Comparison of ENCODE assay signal across 27 cellular contexts in the genomic region with DNA sequence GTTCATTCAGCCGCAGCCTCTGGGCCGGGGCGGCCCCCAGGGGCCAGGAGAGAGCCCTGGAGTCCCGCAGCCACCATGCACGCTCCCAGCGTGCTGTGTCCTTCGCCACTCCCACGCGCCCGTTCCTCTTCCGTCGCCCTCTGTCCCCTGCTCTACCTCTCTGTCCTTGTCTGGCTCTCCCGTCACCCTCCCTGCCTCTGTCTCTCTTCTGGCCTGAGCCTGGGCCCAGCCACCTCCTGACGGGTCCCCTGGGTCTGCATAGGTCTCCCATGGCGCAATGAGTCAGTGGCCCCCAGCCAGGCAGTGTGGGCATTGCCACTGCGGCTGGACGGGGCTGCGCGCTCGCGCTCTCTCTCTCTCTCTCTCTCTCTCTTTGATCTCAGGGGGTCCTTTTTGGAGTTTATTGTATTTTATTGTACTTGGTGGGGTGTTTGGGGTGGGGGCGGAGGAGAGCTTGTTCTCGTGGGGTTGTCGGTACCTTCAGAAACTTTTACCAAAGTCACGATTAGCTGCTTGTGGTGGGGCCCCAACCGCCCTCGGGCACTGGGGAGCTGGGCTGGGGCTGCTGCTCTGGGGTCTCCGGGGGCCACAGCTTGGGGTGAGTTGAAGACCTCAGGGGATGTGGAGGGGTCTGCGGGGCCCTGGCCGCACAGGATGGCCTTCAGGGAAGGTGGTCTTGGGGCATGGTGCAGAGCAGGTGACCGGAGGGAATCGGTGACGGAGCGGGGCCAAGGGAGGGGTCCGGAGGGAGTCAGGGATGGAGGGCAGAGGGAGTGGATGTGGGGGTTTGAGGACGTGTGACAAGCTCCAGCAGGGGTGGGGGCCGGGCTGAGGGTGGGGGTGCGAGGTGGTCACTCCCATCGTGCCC. TPM values are rescaled to one million over a fixed set of nuclear protein-coding genes. Genes with fewer than 3 reads are reported as not detected.
"Had no signal": no experiment of that assay in that cellular context is flagged by ENCODE, and none has a peak within 500 bp of the region (broad histone marks: within the 10 kb centered on the region; RNA-seq: fewer than 3 reads in every experiment).

No MANE protein-coding gene starts in this region.

- H3K4me3 Mint-ChIP-seq: activated CD4-positive, alpha-beta T cell treated with anti-CD3 and anti-CD28 coated beads, Interleukin-2, amount 10 ng/mL, durations not matched to agents 7 days and 5 days; activated naive CD4-positive, alpha-beta T cell treated with anti-CD3 and anti-CD28 coated beads, Interleukin-2, amount 50 U/mL, for 24 hours; dendritic cell treated with granulocyte-macrophage colony-stimulating factor and Interleukin-4, amounts not matched to agents 40 ng/mL and 50 ng/mL, for 4 days; immature natural killer cell; naive B cell; stimulated activated naive CD8-positive, alpha-beta T cell treated with anti-CD3 and anti-CD28 coated beads, Interleukin-15, amount 100 ng/mL, for 72 hours had no signal

- H3K27ac ChIP-seq: ascending aorta, esophagus muscularis mucosa, gastroesophageal sphincter, heart right ventricle, skin epidermis, suprapubic skin, transverse colon had no signal

- H3K9me3 Mint-ChIP-seq: activated CD4-positive, alpha-beta T cell treated with anti-CD3 and anti-CD28 coated beads, Interleukin-2, amount 10 ng/mL, durations not matched to agents 7 days and 5 days; activated naive CD4-positive, alpha-beta T cell treated with anti-CD3 and anti-CD28 coated beads, Interleukin-2, amount 50 U/mL, for 24 hours; dendritic cell treated with granulocyte-macrophage colony-stimulating factor and Interleukin-4, amounts not matched to agents 40 ng/mL and 50 ng/mL, for 4 days; naive B cell; stimulated activated naive CD8-positive, alpha-beta T cell treated with anti-CD3 and anti-CD28 coated beads, Interleukin-15, amount 100 ng/mL, for 72 hours had no signal

- H3K4me3 ChIP-seq: ascending aorta, esophagus muscularis mucosa, gastroesophageal sphincter, heart right ventricle, mucosa of descending colon, skin epidermis, suprapubic skin, transverse colon had no signal

- H3K9me3 ChIP-seq: ascending aorta, esophagus muscularis mucosa, gastroesophageal sphincter, heart right ventricle, mucosa of descending colon, suprapubic skin, transverse colon had no signal

- H3K27ac Mint-ChIP-seq: activated CD4-positive, alpha-beta T cell treated with anti-CD3 and anti-CD28 coated beads, Interleukin-2, amount 10 ng/mL, durations not matched to agents 7 days and 5 days; activated naive CD4-positive, alpha-beta T cell treated with anti-CD3 and anti-CD28 coated beads, Interleukin-2, amount 50 U/mL, for 24 hours; dendritic cell treated with granulocyte-macrophage colony-stimulating factor and Interleukin-4, amounts not matched to agents 40 ng/mL and 50 ng/mL, for 4 days; naive B cell; progenitor cell of endocrine pancreas had no signal

- DNase-seq: activated CD4-positive, alpha-beta T cell treated with anti-CD3 and anti-CD28 coated beads, Interleukin-2, amount 10 ng/mL, durations not matched to agents 7 days and 5 days; activated CD8-positive, alpha-beta memory T cell treated with anti-CD3 and anti-CD28 coated beads, Interleukin-2, amount 50 U/mL, for 4 hours; activated effector memory CD4-positive, alpha-beta T cell treated with Interleukin-2 at 50 U/mL for 16 hours; activated T-cell treated with anti-CD3 and anti-CD28 coated beads, Interleukin-2, amount 50 U/mL, for 48 hours; cerebellar nuclear complex; effector CD8-positive, alpha-beta T cell; heart right ventricle; left ventricle myocardium superior; mesenchymal stem cell; naive B cell; nucleus accumbens; stimulated activated CD4-positive, alpha-beta T cell treated with anti-CD3 and anti-CD28 coated beads, Interleukin-15, amount 100 ng/mL, for 24 hours; stimulated activated CD4-positive, alpha-beta T cell treated with anti-CD3 and anti-CD28 coated beads, Interleukin-2, amount 100 ng/mL, for 48 hours; stimulated activated naive CD8-positive, alpha-beta T cell treated with anti-CD3 and anti-CD28 coated beads, Interleukin-15, amount 100 ng/mL, for 72 hours; T-helper 1 cell; T1000; transverse colon had no signal

RNA-seq across cellular contexts. Expression of a gene that starts 1.7 kb away (rescaled TPM):
- total RNA-seq: suprapubic skin had no signal

RNA-seq across cellular contexts. Expression of a gene that starts 13.0 kb away (rescaled TPM):
- total RNA-seq: activated CD4-positive, alpha-beta T cell treated with anti-CD3 and anti-CD28 coated beads, Interleukin-2, amount 10 ng/mL, durations not matched to agents 7 days and 5 days; ascending aorta had no signal
- polyA plus RNA-seq: immature natural killer cell had no signal

RNA-seq across cellular contexts. Expression of a gene that starts 24.6 kb away (rescaled TPM):
- total RNA-seq: activated CD4-positive, alpha-beta T cell treated with anti-CD3 and anti-CD28 coated beads, Interleukin-2, amount 10 ng/mL, durations not matched to agents 7 days and 5 days; ascending aorta had no signal
- polyA plus RNA-seq: immature natural killer cell had no signal
